ENCODE assay signal across 9 cellular contexts in the genomic region with DNA sequence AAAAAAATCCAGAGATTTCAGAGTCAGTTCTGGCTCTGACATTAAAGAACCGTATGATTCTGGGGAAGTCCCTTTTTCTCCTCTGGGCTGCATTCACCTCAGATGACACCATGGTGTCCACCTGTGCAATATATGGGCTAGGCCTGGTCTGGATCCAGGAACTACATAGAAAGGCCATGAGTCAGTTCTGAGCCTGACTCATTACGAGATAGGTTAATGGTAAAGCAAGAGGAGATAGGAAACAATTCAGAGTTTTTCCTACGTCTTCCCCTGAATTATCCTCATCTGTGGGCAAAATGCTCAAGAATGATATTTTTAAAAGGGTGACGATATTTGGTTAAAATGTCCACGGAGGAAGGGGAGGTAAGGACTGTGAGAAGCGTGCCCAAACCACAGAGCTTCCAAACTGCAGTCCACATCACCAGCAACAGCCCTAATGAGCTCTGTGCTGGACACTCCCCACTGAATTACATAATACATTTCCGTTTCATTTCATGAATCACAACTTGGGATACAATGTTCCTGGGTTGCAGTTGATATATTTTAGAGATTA.
DNase-seq lines count a peak whose midpoint lies in the region; ATAC-seq and TF ChIP-seq lines count a peak whose summit lies in the region.
"Had no signal": no experiment of that assay in that cellular context is flagged by ENCODE, and none has a peak within 500 bp of the region (broad histone marks: within the 10 kb centered on the region; RNA-seq: fewer than 3 reads in every experiment).

No MANE protein-coding gene starts in this region.

- TF ChIP-seq CTCF in fibroblast of pulmonary artery (IDR thresholded peaks at IDR 0.05; ENCODE audit: low read length, missing control alignments) (no peak), retinal pigment epithelial cell (conservative IDR thresholded peaks at IDR 0.05; ENCODE audit: low read depth, low read length) (no peak)

- ATAC-seq in GM18511 (IDR thresholded peaks at IDR 0.05; ENCODE audit: unreplicated experiment): peak; percentile 46
- no peak for ATAC-seq in HG02588 (IDR thresholded peaks at IDR 0.05; ENCODE audit: unreplicated experiment)
- no peak for ATAC-seq in GM19467 (IDR thresholded peaks at IDR 0.05; ENCODE audit: unreplicated experiment)
- ATAC-seq: activated CD8-positive, alpha-beta T cell treated with anti-CD3 and anti-CD28 coated beads, Interleukin-2, amount 10 ng/mL, durations not matched to agents 7 days and 5 days had no signal

- H3K4me3 ChIP-seq in fibroblast of pulmonary artery (replicated peaks; ENCODE audit: low read depth, low read length) (no peak overlapping the region), retinal pigment epithelial cell (ENCODE audit: low read length) (peak overlapping the region; percentile 17)

- DNase-seq in RPMI8226 (peak; percentile 9), fibroblast of pulmonary artery (ENCODE audit: low read depth) (peak; percentile 97), retinal pigment epithelial cell (ENCODE audit: low read depth) (peak; percentile 78), NCI-H1417 treated with DMSO at 0.1 percent for 48 hours (lab: John Stamatoyannopoulos, UW) (no peak), NCI-H1694 treated with DMSO at 0.1 percent for 48 hours (lab: John Stamatoyannopoulos, UW) (no peak)
- DNase-seq: activated CD8-positive, alpha-beta T cell treated with anti-CD3 and anti-CD28 coated beads, Interleukin-2, amount 10 ng/mL, durations not matched to agents 7 days and 5 days had no signal

Comparison
In these comparisons a context has a peak if more than half of its experiments do, and no peak if none do; other contexts are left out.
1. DNase-seq: peak in RPMI8226 (single experiment), fibroblast of pulmonary artery (single experiment) and retinal pigment epithelial cell (single experiment); none in NCI-H1417 treated with DMSO at 0.1 percent for 48 hours (single experiment) and NCI-H1694 treated with DMSO at 0.1 percent for 48 hours (single experiment).